In genomic region chr7:42429339-42429738, GRCh38 we compare ENCODE assay signal across 17 cellular contexts.
DNase-seq lines count a peak whose midpoint lies in the region; ATAC-seq and TF ChIP-seq lines count a peak whose summit lies in the region.
"Had no signal": no experiment of that assay in that cellular context is flagged by ENCODE, and none has a peak within 500 bp of the region (broad histone marks: within the 10 kb centered on the region; RNA-seq: fewer than 3 reads in every experiment).

No MANE protein-coding gene starts in this region.

- no peaks in the 10 kb centered on the region for H4K20me1 ChIP-seq in neural progenitor cell (ENCODE audit: low read depth)
- H4K20me1 ChIP-seq: BLaER1 treated with 17β-estradiol and CSF1 and Interleukin-3, amounts not matched to agents 10 nM and 100 nM had no signal

- H3K4me1 Mint-ChIP-seq in neural progenitor cell = peaks cover 6% of the 10 kb centered on the region
- H3K4me1 Mint-ChIP-seq in activated CD8-positive, alpha-beta memory T cell treated with anti-CD3 and anti-CD28 coated beads, Interleukin-2, amount 10 ng/mL, durations not matched to agents 7 days and 5 days = no peaks in the 10 kb centered on the region
- H3K4me1 Mint-ChIP-seq: CD4-positive, CD25-positive, alpha-beta regulatory T cell had no signal

- H3K4me1 ChIP-seq in neural progenitor cell (peaks cover 10% of the 10 kb centered on the region), rectal smooth muscle tissue (ENCODE audit: control insufficient read depth, insufficient read depth, low read length) (no peaks in the 10 kb centered on the region)
- H3K4me1 ChIP-seq: HAP-1 had no signal

- no peaks in the 10 kb centered on the region for H3K36me3 ChIP-seq in neural progenitor cell
- H3K36me3 ChIP-seq in rectal smooth muscle tissue (ENCODE audit: control insufficient read depth, insufficient read depth, low read length) = no peaks in the 10 kb centered on the region
- H3K36me3 ChIP-seq: BLaER1 treated with 17β-estradiol and CSF1 and Interleukin-3, amounts not matched to agents 10 nM and 100 nM; HAP-1 had no signal

- H3K27ac ChIP-seq in VCaP (peak overlapping the region; percentile 71), neural progenitor cell (no peak overlapping the region), rectal smooth muscle tissue (ENCODE audit: low read depth, low read length) (peak overlapping the region; percentile 56)
- H3K27ac ChIP-seq: BLaER1 treated with 17β-estradiol and CSF1 and Interleukin-3, amounts not matched to agents 10 nM and 100 nM had no signal

- H3K36me3 Mint-ChIP-seq in neural progenitor cell = no peaks in the 10 kb centered on the region
- no peaks in the 10 kb centered on the region for H3K36me3 Mint-ChIP-seq in activated CD8-positive, alpha-beta memory T cell treated with anti-CD3 and anti-CD28 coated beads, Interleukin-2, amount 10 ng/mL, durations not matched to agents 7 days and 5 days
- H3K36me3 Mint-ChIP-seq: CD4-positive, CD25-positive, alpha-beta regulatory T cell had no signal

- H3K4me3 ChIP-seq in neural progenitor cell (no peak overlapping the region), rectal smooth muscle tissue (ENCODE audit: low read length) (no peak overlapping the region)
- H3K4me3 ChIP-seq: BLaER1 treated with 17β-estradiol and CSF1 and Interleukin-3, amounts not matched to agents 10 nM and 100 nM; GM12878; HAP-1 had no signal

- CTCF ChIA-PET in activated CD8-positive, alpha-beta memory T cell treated with anti-CD3 and anti-CD28 coated beads, Interleukin-2, amount 10 ng/mL, durations not matched to agents 7 days and 5 days (lab: Charles Lee) = no interaction called here

- no peaks in the 10 kb centered on the region for H3F3A ChIP-seq in neural progenitor cell (ENCODE audit: low read depth)

- no peak overlapping the region for H3K4me3 Mint-ChIP-seq in neural progenitor cell
- no peak overlapping the region for H3K4me3 Mint-ChIP-seq in activated CD8-positive, alpha-beta memory T cell treated with anti-CD3 and anti-CD28 coated beads, Interleukin-2, amount 10 ng/mL, durations not matched to agents 7 days and 5 days
- H3K4me3 Mint-ChIP-seq: CD4-positive, CD25-positive, alpha-beta regulatory T cell; HFFc6 had no signal

- H3K27me3 ChIP-seq in neural progenitor cell = no peaks in the 10 kb centered on the region
- H3K27me3 ChIP-seq in rectal smooth muscle tissue (ENCODE audit: control insufficient read depth, insufficient read depth, low read length) = no peaks in the 10 kb centered on the region
- H3K27me3 ChIP-seq: BLaER1 treated with 17β-estradiol and CSF1 and Interleukin-3, amounts not matched to agents 10 nM and 100 nM had no signal

- no peaks in the 10 kb centered on the region for H3K9me3 ChIP-seq in neural progenitor cell (ENCODE audit: low read depth)
- H3K9me3 ChIP-seq: HAP-1 had no signal

- H3K27ac Mint-ChIP-seq in neural progenitor cell = no peak overlapping the region
- no peak overlapping the region for H3K27ac Mint-ChIP-seq in activated CD8-positive, alpha-beta memory T cell treated with anti-CD3 and anti-CD28 coated beads, Interleukin-2, amount 10 ng/mL, durations not matched to agents 7 days and 5 days
- H3K27ac Mint-ChIP-seq: HFFc6 had no signal

- DNase-seq in EH (ENCODE audit: low read depth) (peak; percentile 7), neural progenitor cell (ENCODE audit: low spot score) (no peak), COLO829 (ENCODE audit: low spot score) (no peak), SKM-1 treated with dmso at 0.1 percent for 144 hours (lab: John Stamatoyannopoulos, UW; ENCODE audit: unreplicated experiment) (no peak)
- no peak for DNase-seq in activated CD8-positive, alpha-beta memory T cell treated with anti-CD3 and anti-CD28 coated beads, Interleukin-2, amount 10 ng/mL, durations not matched to agents 7 days and 5 days
- DNase-seq: 8988T; ACHN; Calu3; CD4-positive, CD25-positive, alpha-beta regulatory T cell; DMS 273 treated with DMSO at 0.1 percent for 48 hours; HFFc6 had no signal

- no peak for TF ChIP-seq CTCF in VCaP (conservative IDR thresholded peaks at IDR 0.05)
- no peak for TF ChIP-seq CTCF in neural progenitor cell (IDR thresholded peaks at IDR 0.05)

- no peak for ATAC-seq in SK-N-SH treated with all-trans-retinoic acid at 6 μM for 48 hours
- no peak for ATAC-seq in activated CD8-positive, alpha-beta memory T cell treated with anti-CD3 and anti-CD28 coated beads, Interleukin-2, amount 10 ng/mL, durations not matched to agents 7 days and 5 days
- ATAC-seq: GM12878 had no signal

- no peaks in the 10 kb centered on the region for H3K9me3 Mint-ChIP-seq in neural progenitor cell
- H3K9me3 Mint-ChIP-seq in activated CD8-positive, alpha-beta memory T cell treated with anti-CD3 and anti-CD28 coated beads, Interleukin-2, amount 10 ng/mL, durations not matched to agents 7 days and 5 days (ENCODE audit: low read depth) = no peaks in the 10 kb centered on the region
- H3K9me3 Mint-ChIP-seq: HFFc6 had no signal

- peak overlapping the region; percentile 92 for H2AFZ ChIP-seq in neural progenitor cell (replicated peaks)

- H3K4me2 ChIP-seq in neural progenitor cell = no peak overlapping the region
- H3K4me2 ChIP-seq: BLaER1 treated with 17β-estradiol and CSF1 and Interleukin-3, amounts not matched to agents 10 nM and 100 nM had no signal

- H3K27me3 Mint-ChIP-seq in neural progenitor cell (ENCODE audit: insufficient read depth, low read depth) = no peaks in the 10 kb centered on the region
- no peaks in the 10 kb centered on the region for H3K27me3 Mint-ChIP-seq in activated CD8-positive, alpha-beta memory T cell treated with anti-CD3 and anti-CD28 coated beads, Interleukin-2, amount 10 ng/mL, durations not matched to agents 7 days and 5 days
- H3K27me3 Mint-ChIP-seq: CD4-positive, CD25-positive, alpha-beta regulatory T cell had no signal

- H3K79me2 ChIP-seq in neural progenitor cell (ENCODE audit: low read depth) = no peaks in the 10 kb centered on the region

- H3K9ac ChIP-seq in neural progenitor cell (no peak overlapping the region), rectal smooth muscle tissue (ENCODE audit: low read length) (no peak overlapping the region)
- H3K9ac ChIP-seq: BLaER1 treated with 17β-estradiol and CSF1 and Interleukin-3, amounts not matched to agents 10 nM and 100 nM had no signal

TF ChIP-seq in SK-N-SH treated with all-trans-retinoic acid at 6 μM for 48 hours, 23 proteins besides CTCF, POLR2A, EP300 and RAD21:
- TF ChIP-seq, protein P1, sequence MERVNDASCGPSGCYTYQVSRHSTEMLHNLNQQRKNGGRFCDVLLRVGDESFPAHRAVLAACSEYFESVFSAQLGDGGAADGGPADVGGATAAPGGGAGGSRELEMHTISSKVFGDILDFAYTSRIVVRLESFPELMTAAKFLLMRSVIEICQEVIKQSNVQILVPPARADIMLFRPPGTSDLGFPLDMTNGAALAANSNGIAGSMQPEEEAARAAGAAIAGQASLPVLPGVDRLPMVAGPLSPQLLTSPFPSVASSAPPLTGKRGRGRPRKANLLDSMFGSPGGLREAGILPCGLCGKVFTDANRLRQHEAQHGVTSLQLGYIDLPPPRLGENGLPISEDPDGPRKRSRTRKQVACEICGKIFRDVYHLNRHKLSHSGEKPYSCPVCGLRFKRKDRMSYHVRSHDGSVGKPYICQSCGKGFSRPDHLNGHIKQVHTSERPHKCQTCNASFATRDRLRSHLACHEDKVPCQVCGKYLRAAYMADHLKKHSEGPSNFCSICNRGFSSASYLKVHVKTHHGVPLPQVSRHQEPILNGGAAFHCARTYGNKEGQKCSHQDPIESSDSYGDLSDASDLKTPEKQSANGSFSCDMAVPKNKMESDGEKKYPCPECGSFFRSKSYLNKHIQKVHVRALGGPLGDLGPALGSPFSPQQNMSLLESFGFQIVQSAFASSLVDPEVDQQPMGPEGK (CRISPR knock-in tag; IDR thresholded peaks at IDR 0.05; ENCODE audit: borderline replicate concordance) = no peak
- no peak for TF ChIP-seq PPARA (CRISPR knock-in tag; IDR thresholded peaks at IDR 0.05; ENCODE audit: borderline replicate concordance)
- TF ChIP-seq SNAI2 (CRISPR knock-in tag; IDR thresholded peaks at IDR 0.05) = no peak
- no peak for TF ChIP-seq OSR1 (CRISPR knock-in tag; IDR thresholded peaks at IDR 0.05)
- no peak for TF ChIP-seq ESRRG (CRISPR knock-in tag; IDR thresholded peaks at IDR 0.05)
- no peak for TF ChIP-seq CSRNP3 (CRISPR knock-in tag; IDR thresholded peaks at IDR 0.05)
- no peak for TF ChIP-seq ZNF565 (CRISPR knock-in tag; conservative IDR thresholded peaks at IDR 0.05; ENCODE audit: low read depth)
- TF ChIP-seq GLIS3 (CRISPR knock-in tag; IDR thresholded peaks at IDR 0.05) = no peak
- TF ChIP-seq BACH2 (CRISPR knock-in tag; IDR thresholded peaks at IDR 0.05; ENCODE audit: borderline replicate concordance) = no peak
